Comparison of ENCODE assay signal across 30 cellular contexts in genomic region chr5:17670353-17670752, GRCh38. TPM values are rescaled to one million over a fixed set of nuclear protein-coding genes. Genes with fewer than 3 reads are reported as not detected.
"Had no signal": no experiment of that assay in that cellular context is flagged by ENCODE, and none has a peak within 500 bp of the region (broad histone marks: within the 10 kb centered on the region; RNA-seq: fewer than 3 reads in every experiment).

No MANE protein-coding gene starts in this region.

- DNase-seq: dorsolateral prefrontal cortex; effector CD4-positive, alpha-beta T cell; foreskin fibroblast; gastrocnemius medialis; head of caudate nucleus; mucosa of descending colon; naive B cell; stimulated activated CD4-positive, alpha-beta T cell treated with anti-CD3 and anti-CD28 coated beads, Interleukin-2, amount 100 ng/mL, for 24 hours; stimulated activated CD4-positive, alpha-beta T cell treated with anti-CD3 and anti-CD28 coated beads, Interleukin-4, amount 100 ng/mL, for 24 hours; stimulated activated naive CD8-positive, alpha-beta T cell treated with anti-CD3 and anti-CD28 coated beads, Interleukin-15, Interleukin-2, amounts not matched to agents 100 U/mL and 50 U/mL, for 24 hours; substantia nigra; testis; tibial artery had no signal

- ATAC-seq: esophagus mucosa; gastrocnemius medialis; left lobe of liver; mucosa of descending colon; natural killer cell treated with Interleukin-12 subunit alpha and Interleukin-12 subunit beta and Interleukin-15 and Interleukin-18, amount 100 ng/mL, for 72 hours; sciatic nerve; stimulated activated memory B cell treated with anti-CD40 and anti-IgM and Interleukin-4, amounts not matched to agents 10 μg/mL and 1 μg/mL and 100 μg/mL, for 72 hours; stimulated activated naive CD8-positive, alpha-beta T cell treated with anti-CD3 and anti-CD28 coated beads, Interleukin-15, Interleukin-2, amounts not matched to agents 100 U/mL and 50 U/mL, for 24 hours had no signal

- H3K27me3 ChIP-seq: dorsolateral prefrontal cortex, gastrocnemius medialis, testis, tibial artery, upper lobe of left lung had no signal

- H2AFZ ChIP-seq: parathyroid adenoma had no signal

- H3K79me2 ChIP-seq: parathyroid adenoma had no signal

- H3K4me1 ChIP-seq: gastrocnemius medialis, parathyroid adenoma, testis, tibial artery, upper lobe of left lung had no signal

- H3K4me3 ChIP-seq: dorsolateral prefrontal cortex, gastrocnemius medialis, lung, mucosa of descending colon, smooth muscle cell, testis, tibial artery, upper lobe of left lung had no signal

- H3K4me2 ChIP-seq: smooth muscle cell had no signal

- H3K27ac ChIP-seq: dorsolateral prefrontal cortex, epithelial cell of prostate, gastrocnemius medialis, parathyroid adenoma, testis, tibial artery, upper lobe of left lung had no signal

- H3K9ac ChIP-seq: parathyroid adenoma had no signal

- H3K36me3 ChIP-seq: gastrocnemius medialis, tibial artery, upper lobe of left lung had no signal

- H3K9me3 ChIP-seq: gastrocnemius medialis, mucosa of descending colon, testis, tibial artery, upper lobe of left lung had no signal

RNA-seq across cellular contexts. Expression of gene TAF11L14, which starts 36.1 kb away (rescaled TPM):
- total RNA-seq: dorsolateral prefrontal cortex; esophagus mucosa; gastrocnemius medialis; glomerular endothelial cell; left lobe of liver; liver; lung; mesothelial cell of epicardium; mucosa of descending colon; natural killer cell treated with Interleukin-12 subunit alpha and Interleukin-12 subunit beta and Interleukin-15 and Interleukin-18, amount 100 ng/mL, for 72 hours; neural crest cell; osteoblast; progenitor cell of endocrine pancreas; sciatic nerve; smooth muscle cell; testis; upper lobe of left lung had no signal
- polyA plus RNA-seq: keratinocyte, liver, lung, smooth muscle cell had no signal

RNA-seq across cellular contexts. Expression of gene TAF11L13, which starts 38.5 kb away (rescaled TPM):
- total RNA-seq: dorsolateral prefrontal cortex; esophagus mucosa; gastrocnemius medialis; glomerular endothelial cell; left lobe of liver; liver; lung; mesothelial cell of epicardium; mucosa of descending colon; natural killer cell treated with Interleukin-12 subunit alpha and Interleukin-12 subunit beta and Interleukin-15 and Interleukin-18, amount 100 ng/mL, for 72 hours; neural crest cell; osteoblast; progenitor cell of endocrine pancreas; sciatic nerve; smooth muscle cell; testis; upper lobe of left lung had no signal
- polyA plus RNA-seq: keratinocyte, liver, lung, smooth muscle cell had no signal
